ENCODE assay signal across 1 cellular context in genomic region chr4:1289232-1290164, GRCh38.
A peak's percentile ranks its signal among the peaks of the same experiment; 100 is the strongest.
TF ChIP-seq lines count a peak whose summit lies in the region.

Gene MAEA, plus strand, starts transcription at chr4:1289891. Its CDS starts 23 bp downstream, at chr4:1289914.

TF ChIP-seq in HepG2, 621 proteins besides CTCF, POLR2A, EP300 and RAD21 (continued from another document and continues in another):
- TF ChIP-seq TRAFD1 (CRISPR knock-in tag; IDR thresholded peaks at IDR 0.05; ENCODE audit: borderline replicate concordance) (no peak), MATR3 (CRISPR knock-in tag; IDR thresholded peaks at IDR 0.05) (no peak), ZFP36 (IDR thresholded peaks at IDR 0.05; ENCODE audit: borderline replicate concordance, low read depth, low read length, partially characterized antibody) (no peak), SIN3B (IDR thresholded peaks at IDR 0.05; ENCODE audit: low read length) (peak; percentile 76), SAP130 (CRISPR knock-in tag; IDR thresholded peaks at IDR 0.05; ENCODE audit: low read depth) (peak; percentile 98), YEATS4 (CRISPR knock-in tag; IDR thresholded peaks at IDR 0.05; ENCODE audit: borderline replicate concordance) (peak; percentile 61; the same call in 1 of the 2 replicates), AHDC1 (CRISPR knock-in tag; IDR thresholded peaks at IDR 0.05; ENCODE audit: borderline replicate concordance) (no peak), ZNF350 (CRISPR knock-in tag; IDR thresholded peaks at IDR 0.05; ENCODE audit: borderline replicate concordance, low read depth) (no peak; the same call in 1 of the 2 replicates), HHEX (CRISPR knock-in tag; IDR thresholded peaks at IDR 0.05) (no peak), CENPT (CRISPR knock-in tag; IDR thresholded peaks at IDR 0.05; ENCODE audit: low read depth) (no peak), CBX5 (CRISPR knock-in tag; IDR thresholded peaks at IDR 0.05; ENCODE audit: borderline replicate concordance) (no peak), GTF3A (CRISPR knock-in tag; conservative IDR thresholded peaks at IDR 0.05) (no peak), NFYB (CRISPR knock-in tag; IDR thresholded peaks at IDR 0.05) (peak; percentile 95), POGK (CRISPR knock-in tag; conservative IDR thresholded peaks at IDR 0.05) (0 out of 2 replicates have a peak, but pooled peaks have one; percentile 65), PCBP1 (IDR thresholded peaks at IDR 0.05; ENCODE audit: borderline replicate concordance, low read depth, low read length) (0 out of 2 replicates have a peak, but pooled peaks have one; percentile 28), ATRX (CRISPR knock-in tag; IDR thresholded peaks at IDR 0.05; ENCODE audit: borderline replicate concordance) (no peak), FOXM1 (CRISPR knock-in tag; IDR thresholded peaks at IDR 0.05) (no peak), IRX3 (CRISPR knock-in tag; IDR thresholded peaks at IDR 0.05; ENCODE audit: borderline replicate concordance, low read depth) (no peak), ZNF878 (CRISPR knock-in tag; IDR thresholded peaks at IDR 0.05) (peak; percentile 63; the same call in 1 of the 2 replicates), RBFOX2 (IDR thresholded peaks at IDR 0.05; ENCODE audit: low read depth, low read length) (peak; percentile 94), CENPX (CRISPR knock-in tag; IDR thresholded peaks at IDR 0.05) (no peak), DMTF1 (CRISPR knock-in tag; IDR thresholded peaks at IDR 0.05) (no peak), KLF9 (CRISPR knock-in tag; IDR thresholded peaks at IDR 0.05; ENCODE audit: low read depth) (no peak; the same call in 1 of the 2 replicates), ZNF644 (CRISPR knock-in tag; IDR thresholded peaks at IDR 0.05; ENCODE audit: low read depth) (no peak), ZMYM3 (CRISPR knock-in tag; IDR thresholded peaks at IDR 0.05) (no peak), HMG20A (CRISPR knock-in tag; IDR thresholded peaks at IDR 0.05; ENCODE audit: borderline replicate concordance) (no peak), ZNF224 (CRISPR knock-in tag; IDR thresholded peaks at IDR 0.05) (peak; percentile 32; the same call in 1 of the 2 replicates), TCF12 (IDR thresholded peaks at IDR 0.05) (no peak), TCF12 (CRISPR knock-in tag; IDR thresholded peaks at IDR 0.05) (no peak), ZNF282 (IDR thresholded peaks at IDR 0.05; ENCODE audit: partially characterized antibody) (no peak), CBX2 (IDR thresholded peaks at IDR 0.05; ENCODE audit: low read depth, low read length) (no peak), CBX2 (CRISPR knock-in tag; IDR thresholded peaks at IDR 0.05; ENCODE audit: low read depth) (no peak), ZNF205 (CRISPR knock-in tag; IDR thresholded peaks at IDR 0.05) (no peak), STAG1 (CRISPR knock-in tag; IDR thresholded peaks at IDR 0.05) (no peak), TRIM24 (CRISPR knock-in tag; IDR thresholded peaks at IDR 0.05) (no peak)
- TF ChIP-seq, protein P1, sequence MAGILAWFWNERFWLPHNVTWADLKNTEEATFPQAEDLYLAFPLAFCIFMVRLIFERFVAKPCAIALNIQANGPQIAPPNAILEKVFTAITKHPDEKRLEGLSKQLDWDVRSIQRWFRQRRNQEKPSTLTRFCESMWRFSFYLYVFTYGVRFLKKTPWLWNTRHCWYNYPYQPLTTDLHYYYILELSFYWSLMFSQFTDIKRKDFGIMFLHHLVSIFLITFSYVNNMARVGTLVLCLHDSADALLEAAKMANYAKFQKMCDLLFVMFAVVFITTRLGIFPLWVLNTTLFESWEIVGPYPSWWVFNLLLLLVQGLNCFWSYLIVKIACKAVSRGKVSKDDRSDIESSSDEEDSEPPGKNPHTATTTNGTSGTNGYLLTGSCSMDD (CRISPR knock-in tag; IDR thresholded peaks at IDR 0.05): no peak
- TF ChIP-seq, protein P2, sequence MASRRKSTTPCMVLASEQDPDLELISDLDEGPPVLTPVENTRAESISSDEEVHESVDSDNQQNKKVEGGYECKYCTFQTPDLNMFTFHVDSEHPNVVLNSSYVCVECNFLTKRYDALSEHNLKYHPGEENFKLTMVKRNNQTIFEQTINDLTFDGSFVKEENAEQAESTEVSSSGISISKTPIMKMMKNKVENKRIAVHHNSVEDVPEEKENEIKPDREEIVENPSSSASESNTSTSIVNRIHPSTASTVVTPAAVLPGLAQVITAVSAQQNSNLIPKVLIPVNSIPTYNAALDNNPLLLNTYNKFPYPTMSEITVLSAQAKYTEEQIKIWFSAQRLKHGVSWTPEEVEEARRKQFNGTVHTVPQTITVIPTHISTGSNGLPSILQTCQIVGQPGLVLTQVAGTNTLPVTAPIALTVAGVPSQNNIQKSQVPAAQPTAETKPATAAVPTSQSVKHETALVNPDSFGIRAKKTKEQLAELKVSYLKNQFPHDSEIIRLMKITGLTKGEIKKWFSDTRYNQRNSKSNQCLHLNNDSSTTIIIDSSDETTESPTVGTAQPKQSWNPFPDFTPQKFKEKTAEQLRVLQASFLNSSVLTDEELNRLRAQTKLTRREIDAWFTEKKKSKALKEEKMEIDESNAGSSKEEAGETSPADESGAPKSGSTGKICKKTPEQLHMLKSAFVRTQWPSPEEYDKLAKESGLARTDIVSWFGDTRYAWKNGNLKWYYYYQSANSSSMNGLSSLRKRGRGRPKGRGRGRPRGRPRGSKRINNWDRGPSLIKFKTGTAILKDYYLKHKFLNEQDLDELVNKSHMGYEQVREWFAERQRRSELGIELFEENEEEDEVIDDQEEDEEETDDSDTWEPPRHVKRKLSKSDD (CRISPR knock-in tag; IDR thresholded peaks at IDR 0.05; ENCODE audit: low read depth): no peak
- TF ChIP-seq, protein P3, sequence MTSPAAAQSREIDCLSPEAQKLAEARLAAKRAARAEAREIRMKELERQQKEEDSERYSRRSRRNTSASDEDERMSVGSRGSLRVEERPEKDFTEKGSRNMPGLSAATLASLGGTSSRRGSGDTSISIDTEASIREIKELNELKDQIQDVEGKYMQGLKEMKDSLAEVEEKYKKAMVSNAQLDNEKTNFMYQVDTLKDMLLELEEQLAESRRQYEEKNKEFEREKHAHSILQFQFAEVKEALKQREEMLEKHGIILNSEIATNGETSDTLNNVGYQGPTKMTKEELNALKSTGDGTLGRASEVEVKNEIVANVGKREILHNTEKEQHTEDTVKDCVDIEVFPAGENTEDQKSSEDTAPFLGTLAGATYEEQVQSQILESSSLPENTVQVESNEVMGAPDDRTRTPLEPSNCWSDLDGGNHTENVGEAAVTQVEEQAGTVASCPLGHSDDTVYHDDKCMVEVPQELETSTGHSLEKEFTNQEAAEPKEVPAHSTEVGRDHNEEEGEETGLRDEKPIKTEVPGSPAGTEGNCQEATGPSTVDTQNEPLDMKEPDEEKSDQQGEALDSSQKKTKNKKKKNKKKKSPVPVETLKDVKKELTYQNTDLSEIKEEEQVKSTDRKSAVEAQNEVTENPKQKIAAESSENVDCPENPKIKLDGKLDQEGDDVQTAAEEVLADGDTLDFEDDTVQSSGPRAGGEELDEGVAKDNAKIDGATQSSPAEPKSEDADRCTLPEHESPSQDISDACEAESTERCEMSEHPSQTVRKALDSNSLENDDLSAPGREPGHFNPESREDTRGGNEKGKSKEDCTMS (CRISPR knock-in tag; conservative IDR thresholded peaks at IDR 0.05): no peak
- TF ChIP-seq, protein P4, sequence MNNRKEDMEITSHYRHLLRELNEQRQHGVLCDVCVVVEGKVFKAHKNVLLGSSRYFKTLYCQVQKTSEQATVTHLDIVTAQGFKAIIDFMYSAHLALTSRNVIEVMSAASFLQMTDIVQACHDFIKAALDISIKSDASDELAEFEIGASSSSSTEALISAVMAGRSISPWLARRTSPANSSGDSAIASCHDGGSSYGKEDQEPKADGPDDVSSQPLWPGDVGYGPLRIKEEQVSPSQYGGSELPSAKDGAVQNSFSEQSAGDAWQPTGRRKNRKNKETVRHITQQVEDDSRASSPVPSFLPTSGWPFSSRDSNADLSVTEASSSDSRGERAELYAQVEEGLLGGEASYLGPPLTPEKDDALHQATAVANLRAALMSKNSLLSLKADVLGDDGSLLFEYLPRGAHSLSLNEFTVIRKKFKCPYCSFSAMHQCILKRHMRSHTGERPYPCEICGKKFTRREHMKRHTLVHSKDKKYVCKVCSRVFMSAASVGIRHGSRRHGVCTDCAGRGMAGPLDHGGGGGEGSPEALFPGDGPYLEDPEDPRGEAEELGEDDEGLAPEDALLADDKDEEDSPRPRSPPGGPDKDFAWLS (CRISPR knock-in tag; IDR thresholded peaks at IDR 0.05; ENCODE audit: borderline replicate concordance): no peak
- TF ChIP-seq, protein P5, sequence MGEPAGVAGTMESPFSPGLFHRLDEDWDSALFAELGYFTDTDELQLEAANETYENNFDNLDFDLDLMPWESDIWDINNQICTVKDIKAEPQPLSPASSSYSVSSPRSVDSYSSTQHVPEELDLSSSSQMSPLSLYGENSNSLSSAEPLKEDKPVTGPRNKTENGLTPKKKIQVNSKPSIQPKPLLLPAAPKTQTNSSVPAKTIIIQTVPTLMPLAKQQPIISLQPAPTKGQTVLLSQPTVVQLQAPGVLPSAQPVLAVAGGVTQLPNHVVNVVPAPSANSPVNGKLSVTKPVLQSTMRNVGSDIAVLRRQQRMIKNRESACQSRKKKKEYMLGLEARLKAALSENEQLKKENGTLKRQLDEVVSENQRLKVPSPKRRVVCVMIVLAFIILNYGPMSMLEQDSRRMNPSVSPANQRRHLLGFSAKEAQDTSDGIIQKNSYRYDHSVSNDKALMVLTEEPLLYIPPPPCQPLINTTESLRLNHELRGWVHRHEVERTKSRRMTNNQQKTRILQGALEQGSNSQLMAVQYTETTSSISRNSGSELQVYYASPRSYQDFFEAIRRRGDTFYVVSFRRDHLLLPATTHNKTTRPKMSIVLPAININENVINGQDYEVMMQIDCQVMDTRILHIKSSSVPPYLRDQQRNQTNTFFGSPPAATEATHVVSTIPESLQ (CRISPR knock-in tag; conservative IDR thresholded peaks at IDR 0.05): no peak
